Comparison of ENCODE assay signal across 11 cellular contexts in the genomic region with DNA sequence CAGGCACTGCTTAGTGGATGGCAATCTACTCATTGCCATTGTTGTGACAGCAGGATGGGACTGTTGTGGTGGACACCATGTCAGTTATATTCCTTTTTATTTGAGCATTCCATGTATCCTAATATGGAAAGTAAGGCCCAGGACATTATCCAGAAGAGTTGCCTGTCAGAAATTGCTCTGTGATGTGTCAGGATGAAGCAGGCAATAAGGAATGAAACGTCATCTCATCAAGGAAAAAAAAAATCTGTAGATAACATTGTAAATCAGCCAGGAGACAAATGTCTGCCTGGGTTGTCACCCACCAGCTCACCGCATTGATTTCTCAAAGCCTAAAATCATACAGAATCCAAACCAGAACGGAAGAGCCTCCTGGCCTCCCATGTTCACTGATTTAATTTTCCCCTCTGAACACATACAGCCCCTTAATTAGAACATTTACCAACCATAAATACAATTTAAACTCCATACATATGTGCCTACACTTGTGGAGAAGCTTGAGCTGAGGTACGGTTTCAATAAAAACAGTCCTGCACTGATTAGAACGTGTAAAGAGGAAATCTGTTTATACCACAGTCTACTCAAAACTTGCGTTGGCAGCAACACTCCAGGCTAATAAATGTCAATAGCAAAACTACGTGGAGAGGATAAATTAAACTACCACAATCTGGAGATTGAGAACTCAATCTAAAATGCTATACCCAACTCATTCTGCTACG.
DNase-seq lines count a peak whose midpoint lies in the region; ATAC-seq and TF ChIP-seq lines count a peak whose summit lies in the region.
"Had no signal": no experiment of that assay in that cellular context is flagged by ENCODE, and none has a peak within 500 bp of the region (broad histone marks: within the 10 kb centered on the region; RNA-seq: fewer than 3 reads in every experiment).

No MANE protein-coding gene starts in this region.

- no peaks in the 10 kb centered on the region for H3K27me3 Mint-ChIP-seq in chondrocyte (ENCODE audit: low read depth)
- H3K27me3 Mint-ChIP-seq in stimulated activated naive B cell treated with anti-CD40 and anti-IgM and Interleukin-4, amounts not matched to agents 10 μg/mL and 1 μg/mL and 100 μg/mL, for 72 hours = peaks cover 69 to 77% of the 10 kb centered on the region in 2 donors

- H3K27ac Mint-ChIP-seq in chondrocyte (ENCODE audit: unreplicated experiment) = peak overlapping the region; percentile 80
- no peak overlapping the region for H3K27ac Mint-ChIP-seq in stimulated activated naive B cell treated with anti-CD40 and anti-IgM and Interleukin-4, amounts not matched to agents 10 μg/mL and 1 μg/mL and 100 μg/mL, for 72 hours

- H3K4me2 ChIP-seq in PC-3 (ENCODE audit: low read length) = no peak overlapping the region

- intact Hi-C loops in PC-3 (cut with micrococcal nuclease) = loop anchor here (5.0 kb wide), 2 partner anchors 43 to 77 kb away; no protein-coding TSS in a partner anchor

- no peaks in the 10 kb centered on the region for H3K9me3 ChIP-seq in BE2C
- no peaks in the 10 kb centered on the region for H3K9me3 ChIP-seq in PC-3 (ENCODE audit: low read length)
- H3K9me3 ChIP-seq: pancreas had no signal

- H2AFZ ChIP-seq in PC-3 (ENCODE audit: low read length) = no peak overlapping the region

- H3F3A ChIP-seq in PC-3 (ENCODE audit: low read length, unreplicated experiment) = peaks cover 7% of the 10 kb centered on the region

- POLR2A ChIA-PET in PC-3 (lab: Charles Lee; ENCODE audit: unreplicated experiment) = no interaction called here

- TF ChIP-seq CTCF in BE2C (IDR thresholded peaks at IDR 0.05; ENCODE audit: low read depth, low read length) (no peak), PC-3 (conservative IDR thresholded peaks at IDR 0.05; ENCODE audit: low read depth, low read length) (no peak), chondrocyte (IDR thresholded peaks at IDR 0.05) (no peak)

- H3K9ac ChIP-seq in PC-3 (ENCODE audit: low read length) = no peak overlapping the region

- H3K4me3 Mint-ChIP-seq in chondrocyte (ENCODE audit: unreplicated experiment) = no peak overlapping the region
- H3K4me3 Mint-ChIP-seq in stimulated activated naive B cell treated with anti-CD40 and anti-IgM and Interleukin-4, amounts not matched to agents 10 μg/mL and 1 μg/mL and 100 μg/mL, for 72 hours = no peak overlapping the region

- peak; percentile 41 for DNase-seq in BE2C
- peak; percentile 38 for DNase-seq in PC-3
- no peak for DNase-seq in chondrocyte (ENCODE audit: low spot score)
- peak; percentile 47 for DNase-seq in myocyte (ENCODE audit: low read depth)
- no peak for DNase-seq in NCI-H1105 treated with DMSO at 0.1 percent for 48 hours (lab: John Stamatoyannopoulos, UW)
- DNase-seq in stimulated activated naive B cell treated with anti-CD40 and anti-IgM and Interleukin-4, amounts not matched to agents 10 μg/mL and 1 μg/mL and 100 μg/mL, for 72 hours = no peak
- DNase-seq: mesendoderm, NCI-H1048, pancreas had no signal

- no peak overlapping the region for H3K27ac ChIP-seq in PC-3 (ENCODE audit: low read length)
- H3K27ac ChIP-seq: pancreas had no signal

- H3K36me3 ChIP-seq in BE2C (no peaks in the 10 kb centered on the region), PC-3 (ENCODE audit: low read depth, low read length) (peaks cover 4% of the 10 kb centered on the region; the same call in 1 of the 2 replicates)
- H3K36me3 ChIP-seq: pancreas had no signal

- no peaks in the 10 kb centered on the region for H4K20me1 ChIP-seq in PC-3 (ENCODE audit: low read length)

- H3K9me2 ChIP-seq in PC-3 (replicated peaks; ENCODE audit: low read length) = no peaks in the 10 kb centered on the region

- H3K9me3 Mint-ChIP-seq in chondrocyte (ENCODE audit: low read depth) = no peaks in the 10 kb centered on the region
- no peaks in the 10 kb centered on the region for H3K9me3 Mint-ChIP-seq in stimulated activated naive B cell treated with anti-CD40 and anti-IgM and Interleukin-4, amounts not matched to agents 10 μg/mL and 1 μg/mL and 100 μg/mL, for 72 hours

- CTCF ChIA-PET in PC-3 (lab: Charles Lee) = no interaction called here

- no peak for ATAC-seq in PC-3
- no peak for ATAC-seq in HG03460 (IDR thresholded peaks at IDR 0.05; ENCODE audit: unreplicated experiment)
- no peak for ATAC-seq in HG02610 (IDR thresholded peaks at IDR 0.05; ENCODE audit: unreplicated experiment)
- no peak for ATAC-seq in stimulated activated naive B cell treated with anti-CD40 and anti-IgM and Interleukin-4, amounts not matched to agents 10 μg/mL and 1 μg/mL and 100 μg/mL, for 72 hours (replicated peaks)
- ATAC-seq: pancreas had no signal

- H3K27me3 ChIP-seq in BE2C (no peaks in the 10 kb centered on the region), PC-3 (ENCODE audit: low read length) (no peaks in the 10 kb centered on the region)
- H3K27me3 ChIP-seq: pancreas had no signal

- H3K36me3 Mint-ChIP-seq in chondrocyte (ENCODE audit: low read depth) = no peaks in the 10 kb centered on the region
- H3K36me3 Mint-ChIP-seq in stimulated activated naive B cell treated with anti-CD40 and anti-IgM and Interleukin-4, amounts not matched to agents 10 μg/mL and 1 μg/mL and 100 μg/mL, for 72 hours = no peaks in the 10 kb centered on the region

- H3K4me1 ChIP-seq in BE2C (peaks cover 32% of the 10 kb centered on the region), PC-3 (ENCODE audit: insufficient read depth, low read length) (peaks cover 30% of the 10 kb centered on the region)
- H3K4me1 ChIP-seq: pancreas had no signal

- no TSS peak for BruUV-seq in PC-3 (replicated peaks; lab: Mats Ljungman, UMichigan)

- H3K79me2 ChIP-seq in PC-3 (ENCODE audit: low read length) = no peaks in the 10 kb centered on the region

- H3K4me1 Mint-ChIP-seq in chondrocyte (ENCODE audit: low read depth) = peaks cover 66% of the 10 kb centered on the region
- no peaks in the 10 kb centered on the region for H3K4me1 Mint-ChIP-seq in stimulated activated naive B cell treated with anti-CD40 and anti-IgM and Interleukin-4, amounts not matched to agents 10 μg/mL and 1 μg/mL and 100 μg/mL, for 72 hours

- H3K4me3 ChIP-seq in BE2C (ENCODE audit: low read depth, low read length) (no peak overlapping the region), PC-3 (ENCODE audit: low read length) (no peak overlapping the region)
- H3K4me3 ChIP-seq: pancreas had no signal

Comparison
In these comparisons a context has a peak if more than half of its experiments do, and no peak if none do; other contexts are left out.
1. DNase-seq: peak in BE2C (single experiment), PC-3 (single experiment) and myocyte (single experiment); none in chondrocyte (single experiment), NCI-H1105 treated with DMSO at 0.1 percent for 48 hours (single experiment) and stimulated activated naive B cell treated with anti-CD40 and anti-IgM and Interleukin-4, amounts not matched to agents 10 μg/mL and 1 μg/mL and 100 μg/mL, for 72 hours (single experiment).